In genomic region chr16:75733305-75734141, GRCh38 we compare ENCODE assay signal across 1 cellular context.
A peak's percentile ranks its signal among the peaks of the same experiment; 100 is the strongest.
TF ChIP-seq lines count a peak whose summit lies in the region.

No MANE protein-coding gene starts in this region.

TF ChIP-seq in HEK293, 187 proteins besides CTCF, POLR2A, EP300 and RAD21 (continued from another document):
- TF ChIP-seq HIC1 (tag by site-specific recombination; IDR thresholded peaks at IDR 0.05) (no peak), ZNF2 (tag by site-specific recombination; IDR thresholded peaks at IDR 0.05) (no peak), ZNF785 (tag by site-specific recombination; IDR thresholded peaks at IDR 0.05) (no peak), ZFHX2 (tag by site-specific recombination; conservative IDR thresholded peaks at IDR 0.05) (peak; percentile 98), KLF1 (tag by site-specific recombination; IDR thresholded peaks at IDR 0.05) (peak; percentile 78), ZNF580 (tag by site-specific recombination; IDR thresholded peaks at IDR 0.05) (no peak), ZNF449 (tag by site-specific recombination; IDR thresholded peaks at IDR 0.05) (no peak), ZNF133 (tag by site-specific recombination; IDR thresholded peaks at IDR 0.05) (no peak), ZBTB48 (tag by site-specific recombination; IDR thresholded peaks at IDR 0.05) (no peak), ZNF792 (tag by site-specific recombination; IDR thresholded peaks at IDR 0.05) (no peak), GLI4 (tag by site-specific recombination; IDR thresholded peaks at IDR 0.05) (no peak), ZNF423 (tag by site-specific recombination; IDR thresholded peaks at IDR 0.05) (no peak)
